32 cellular contexts compared by ENCODE assay signal in genomic region chr18:6934859-6935258, GRCh38.
"Had no signal": no experiment of that assay in that cellular context is flagged by ENCODE, and none has a peak within 500 bp of the region (broad histone marks: within the 10 kb centered on the region; RNA-seq: fewer than 3 reads in every experiment).

No MANE protein-coding gene starts in this region.

- H3K4me3 ChIP-seq: adrenal gland, ascending aorta, body of pancreas, breast epithelium, cardiac muscle cell had no signal

- H3K27ac ChIP-seq: adrenal gland, ascending aorta, body of pancreas, brain microvascular endothelial cell, breast epithelium, cardiac muscle cell had no signal

- DNase-seq: activated effector memory CD4-positive, alpha-beta T cell treated with anti-CD3 and anti-CD28 coated beads, Interleukin-2, amount 50 U/mL, for 16 hours; activated effector memory CD4-positive, alpha-beta T cell treated with Interleukin-2 at 50 U/mL for 16 hours; activated gamma-delta T cell; activated gamma-delta T cell treated with Interleukin-2 at 50 U/mL for 16 hours; activated naive CD4-positive, alpha-beta T cell; activated naive CD4-positive, alpha-beta T cell treated with anti-CD3 and anti-CD28 coated beads for 36 hours; activated naive CD4-positive, alpha-beta T cell treated with anti-CD3 and anti-CD28 coated beads, Interleukin-2, amount 10 ng/mL, durations not matched to agents 7 days and 5 days; activated naive CD4-positive, alpha-beta T cell treated with anti-CD3 and anti-CD28 coated beads, Interleukin-2, amount 50 U/mL, for 16 hours; activated naive CD4-positive, alpha-beta T cell treated with Interleukin-2 at 50 U/mL for 16 hours; activated naive CD8-positive, alpha-beta T cell treated with anti-CD3 and anti-CD28 coated beads for 36 hours; activated naive CD8-positive, alpha-beta T cell treated with anti-CD3 and anti-CD28 coated beads, Interleukin-2, amount 10 ng/mL, durations not matched to agents 7 days and 5 days; activated naive CD8-positive, alpha-beta T cell treated with anti-CD3 and anti-CD28 coated beads, Interleukin-2, amount 50 U/mL, for 24 hours; activated T-cell treated with anti-CD3 and anti-CD28 coated beads, Interleukin-2, amount 50 U/mL, for 1 hour; activated T-cell treated with anti-CD3 and anti-CD28 coated beads, Interleukin-2, amount 50 U/mL, for 24 hours; activated T-cell treated with anti-CD3 and anti-CD28 coated beads, Interleukin-2, amount 50 U/mL, for 4 hours; activated T-cell treated with anti-CD3 and anti-CD28 coated beads, Interleukin-2, amount 50 U/mL, for 48 hours; activated T-cell treated with anti-CD3 and anti-CD28 coated beads, Interleukin-2, amount 50 U/mL, for 72 hours; adrenal gland; amniotic stem cell; amygdala; anterior cingulate cortex; aorta; body of pancreas; brain microvascular endothelial cell; caudate nucleus; central memory CD4-positive, alpha-beta T cell; cerebellar nuclear complex had no signal

- H3K4me1 ChIP-seq: adrenal gland, ascending aorta, breast epithelium had no signal

- H3K9me3 ChIP-seq: adrenal gland, ascending aorta, body of pancreas, breast epithelium had no signal

- ATAC-seq: activated naive CD4-positive, alpha-beta T cell treated with anti-CD3 and anti-CD28 coated beads, Interleukin-2, amount 50 U/mL, for 72 hours; activated naive CD8-positive, alpha-beta T cell treated with anti-CD3 and anti-CD28 coated beads, Interleukin-2, amount 50 U/mL, for 24 hours; activated T-cell treated with anti-CD3 and anti-CD28 coated beads, Interleukin-2, amount 50 U/mL, for 4 hours; activated T-cell treated with anti-CD3 and anti-CD28 coated beads, Interleukin-2, amount 50 U/mL, for 72 hours; activated T-helper 17 cell treated with anti-CD3 and anti-CD28 coated beads, Interleukin-2, amount 50 U/mL, for 72 hours; body of pancreas had no signal

- H3K36me3 ChIP-seq: adrenal gland, ascending aorta, brain microvascular endothelial cell, breast epithelium, cardiac muscle cell had no signal

- H3K27me3 ChIP-seq: adrenal gland, ascending aorta, body of pancreas, brain microvascular endothelial cell, breast epithelium, cardiac muscle cell had no signal
